ENCODE assay signal across 9 cellular contexts in genomic region chr2:202278036-202278760, GRCh38. TPM values are rescaled to one million over a fixed set of nuclear protein-coding genes. Genes with fewer than 3 reads are reported as not detected.
DNase-seq lines count a peak whose midpoint lies in the region; ATAC-seq and TF ChIP-seq lines count a peak whose summit lies in the region.
"Had no signal": no experiment of that assay in that cellular context is flagged by ENCODE, and none has a peak within 500 bp of the region (broad histone marks: within the 10 kb centered on the region; RNA-seq: fewer than 3 reads in every experiment).

No MANE protein-coding gene starts in this region.

- TF ChIP-seq CTCF in RWPE1 (conservative IDR thresholded peaks at IDR 0.05; ENCODE audit: low read depth) = no peak
- no peak for TF ChIP-seq CTCF in fibroblast of lung (conservative IDR thresholded peaks at IDR 0.05 in 1 of 2, IDR thresholded peaks at IDR 0.05 in 1 of 2; ENCODE audit: low read depth in 1 of 2, low read length in 2 of 2)
- TF ChIP-seq CTCF in prostate gland (IDR thresholded peaks at IDR 0.05) = no peak

- H3K27me3 ChIP-seq in fibroblast of lung (ENCODE audit: control insufficient read depth, insufficient read depth, low read length) (no peaks in the 10 kb centered on the region), prostate gland (replicated peaks; ENCODE audit: insufficient read depth) (no peaks in the 10 kb centered on the region)

- no peak overlapping the region for H3K4me3 Mint-ChIP-seq in activated CD8-positive, alpha-beta memory T cell treated with anti-CD3 and anti-CD28 coated beads, Interleukin-2, amount 10 ng/mL, durations not matched to agents 7 days and 5 days
- peak overlapping the region; percentile 48 to 79 for H3K4me3 Mint-ChIP-seq in stimulated activated naive CD8-positive, alpha-beta T cell treated with anti-CD3 and anti-CD28 coated beads, Interleukin-15, amount 100 ng/mL, for 72 hours

- WGBS in prostate gland = 66% methylated on average over 6 of the region's 6 CpGs

- no peak overlapping the region for H3K4me2 ChIP-seq in fibroblast of lung (ENCODE audit: extremely low read depth, insufficient read depth, low read length)

- no peak for DNase-seq in activated CD8-positive, alpha-beta memory T cell treated with anti-CD3 and anti-CD28 coated beads, Interleukin-2, amount 10 ng/mL, durations not matched to agents 7 days and 5 days
- no peak for DNase-seq in activated CD8-positive, alpha-beta memory T cell treated with anti-CD3 and anti-CD28 coated beads, Interleukin-2, amount 50 U/mL, for 4 hours
- peak; percentile 72 for DNase-seq in RWPE1 (ENCODE audit: low spot score)
- peak; percentile 67 to 71 for DNase-seq in fibroblast of lung (ENCODE audit: low read depth in 2 of 2)
- peak; percentile 46 to 58 for DNase-seq in stimulated activated naive CD8-positive, alpha-beta T cell treated with anti-CD3 and anti-CD28 coated beads, Interleukin-15, amount 100 ng/mL, for 72 hours
- DNase-seq in central memory CD4-positive, alpha-beta T cell = no peak
- DNase-seq in prostate gland (ENCODE audit: low spot score) = no peak
- DNase-seq in anterior cingulate cortex (lab: John Stamatoyannopoulos, UW) = no peak

- peaks cover 49% of the 10 kb centered on the region for H3K36me3 Mint-ChIP-seq in activated CD8-positive, alpha-beta memory T cell treated with anti-CD3 and anti-CD28 coated beads, Interleukin-2, amount 10 ng/mL, durations not matched to agents 7 days and 5 days

- H3K79me2 ChIP-seq in fibroblast of lung (ENCODE audit: control insufficient read depth, insufficient read depth, low read length) = peaks cover 74% of the 10 kb centered on the region

- H3K9me3 Mint-ChIP-seq in activated CD8-positive, alpha-beta memory T cell treated with anti-CD3 and anti-CD28 coated beads, Interleukin-2, amount 10 ng/mL, durations not matched to agents 7 days and 5 days (ENCODE audit: low read depth) = no peaks in the 10 kb centered on the region
- no peaks in the 10 kb centered on the region for H3K9me3 Mint-ChIP-seq in stimulated activated naive CD8-positive, alpha-beta T cell treated with anti-CD3 and anti-CD28 coated beads, Interleukin-15, amount 100 ng/mL, for 72 hours

- CTCF ChIA-PET in activated CD8-positive, alpha-beta memory T cell treated with anti-CD3 and anti-CD28 coated beads, Interleukin-2, amount 10 ng/mL, durations not matched to agents 7 days and 5 days (lab: Charles Lee) = interaction anchor here (1.0 to 3.1 kb wide), 2 partner anchors 8 to 11 kb away, joined by 3 to 14 read pairs; no protein-coding TSS in a partner anchor
- CTCF ChIA-PET in RWPE1 (lab: Yijun Ruan, JAX) = interaction anchor here (0.6 to 1.5 kb wide), 7 partner anchors 9 to 826 kb away, joined by 3 to 6 read pairs (median 3); no protein-coding TSS in a partner anchor

- ATAC-seq in activated CD8-positive, alpha-beta memory T cell treated with anti-CD3 and anti-CD28 coated beads, Interleukin-2, amount 10 ng/mL, durations not matched to agents 7 days and 5 days = peak; percentile 74
- peak; percentile 95 for ATAC-seq in stimulated activated naive CD8-positive, alpha-beta T cell treated with anti-CD3 and anti-CD28 coated beads, Interleukin-15, amount 100 ng/mL, for 72 hours

- H3K4me3 ChIP-seq in fibroblast of lung (replicated peaks in 1 of 4; ENCODE audit: control extremely low read depth in 1 of 4, insufficient read depth in 1 of 4, low read depth in 3 of 4, low read length in 4 of 4) (no peak overlapping the region), prostate gland (no peak overlapping the region)

- peak overlapping the region; percentile 79 for H3K27ac Mint-ChIP-seq in activated CD8-positive, alpha-beta memory T cell treated with anti-CD3 and anti-CD28 coated beads, Interleukin-2, amount 10 ng/mL, durations not matched to agents 7 days and 5 days
- peak overlapping the region; percentile 97 to 98 for H3K27ac Mint-ChIP-seq in stimulated activated naive CD8-positive, alpha-beta T cell treated with anti-CD3 and anti-CD28 coated beads, Interleukin-15, amount 100 ng/mL, for 72 hours

- POLR2A ChIA-PET in RWPE1 (lab: Yijun Ruan, JAX; ENCODE audit: low non-redundant PET) = interaction anchor here (0.5 kb wide), 1 partner anchor 135 kb away, joined by 11 read pairs; no protein-coding TSS in a partner anchor

- no peaks in the 10 kb centered on the region for H3K27me3 Mint-ChIP-seq in activated CD8-positive, alpha-beta memory T cell treated with anti-CD3 and anti-CD28 coated beads, Interleukin-2, amount 10 ng/mL, durations not matched to agents 7 days and 5 days
- no peaks in the 10 kb centered on the region for H3K27me3 Mint-ChIP-seq in stimulated activated naive CD8-positive, alpha-beta T cell treated with anti-CD3 and anti-CD28 coated beads, Interleukin-15, amount 100 ng/mL, for 72 hours

- TF ChIP-seq POLR2A in prostate gland (IDR thresholded peaks at IDR 0.05) = no peak

- peaks cover 32% of the 10 kb centered on the region for H3K4me1 Mint-ChIP-seq in activated CD8-positive, alpha-beta memory T cell treated with anti-CD3 and anti-CD28 coated beads, Interleukin-2, amount 10 ng/mL, durations not matched to agents 7 days and 5 days
- H3K4me1 Mint-ChIP-seq in stimulated activated naive CD8-positive, alpha-beta T cell treated with anti-CD3 and anti-CD28 coated beads, Interleukin-15, amount 100 ng/mL, for 72 hours = peaks cover 38% of the 10 kb centered on the region

- no peaks in the 10 kb centered on the region for H3K9me3 ChIP-seq in fibroblast of lung (ENCODE audit: control insufficient read depth, insufficient read depth, low read depth, low read length)
- H3K9me3 ChIP-seq in prostate gland = no peaks in the 10 kb centered on the region

- no peak overlapping the region for H3K27ac ChIP-seq in RWPE1
- peak overlapping the region; percentile 49 for H3K27ac ChIP-seq in fibroblast of lung (ENCODE audit: insufficient read depth, low read length)
- peak overlapping the region in 1 of 2 donors; percentile 3 for H3K27ac ChIP-seq in prostate gland
- H3K27ac ChIP-seq: C4-2B had no signal

- no peak overlapping the region for H2AFZ ChIP-seq in fibroblast of lung (ENCODE audit: low read length)

- no peaks in the 10 kb centered on the region for H4K20me1 ChIP-seq in fibroblast of lung (ENCODE audit: control insufficient read depth, extremely low read depth, insufficient read depth, low read length)

- intact Hi-C loops in prostate gland (cut with DNase I) = no loop called here

- H3K4me1 ChIP-seq in fibroblast of lung (ENCODE audit: control insufficient read depth, extremely low read depth, insufficient read depth, low read length) (peaks cover 8% of the 10 kb centered on the region), prostate gland (replicated peaks) (no peaks in the 10 kb centered on the region)

- H3K36me3 ChIP-seq in fibroblast of lung (ENCODE audit: control insufficient read depth, insufficient read depth, low read length) (peaks cover 9% of the 10 kb centered on the region), prostate gland (peaks cover 0 to 3% of the 10 kb centered on the region in 2 donors)

- H3K9ac ChIP-seq in fibroblast of lung (ENCODE audit: insufficient read depth, low read length) = no peak overlapping the region

RNA-seq across cellular contexts. Expression of gene NOP58, which starts 12.6 kb away (rescaled TPM):
- 100 to 1,000 TPM; 121 to 143 TPM for total RNA-seq in activated CD8-positive, alpha-beta memory T cell treated with anti-CD3 and anti-CD28 coated beads, Interleukin-2, amount 10 ng/mL, durations not matched to agents 7 days and 5 days
- total RNA-seq in fibroblast of lung = 38.8 and 41.1 TPM in 2 replicates
- 47.2 and 54.7 TPM in 2 replicates for polyA plus RNA-seq in fibroblast of lung
- 47.2 and 61.3 TPM in 2 replicates for polyA plus RNA-seq in fibroblast of lung (2012)
- 8.6 and 11.1 TPM in 2 replicates for polyA minus RNA-seq in fibroblast of lung (ENCODE audit: low replicate concordance)
- 10 to 100 TPM; 47.6 to 73.2 TPM for total RNA-seq in prostate gland

RNA-seq across cellular contexts. Expression of gene SUMO1, which starts 39.8 kb away (rescaled TPM):
- total RNA-seq in activated CD8-positive, alpha-beta memory T cell treated with anti-CD3 and anti-CD28 coated beads, Interleukin-2, amount 10 ng/mL, durations not matched to agents 7 days and 5 days = 100 to 1,000 TPM in 1 of 2 experiments, 10 to 100 TPM in 1; 79.6 to 104 TPM
- total RNA-seq in fibroblast of lung (97.3 and 107 TPM in 2 replicates), prostate gland (10 to 100 TPM; 70.4 to 95.4 TPM)
- polyA plus RNA-seq in fibroblast of lung = 151 and 170 TPM in 2 replicates
- polyA plus RNA-seq in fibroblast of lung (2012) = 150 and 164 TPM in 2 replicates
- polyA minus RNA-seq in fibroblast of lung (ENCODE audit: low replicate concordance) = 4.3 and 5.2 TPM in 2 replicates

Comparison
In these comparisons a context has a peak if more than half of its experiments do, and no peak if none do; other contexts are left out.
1. DNase-seq: peak in RWPE1 (single experiment), fibroblast of lung (2 of 2) and stimulated activated naive CD8-positive, alpha-beta T cell treated with anti-CD3 and anti-CD28 coated beads, Interleukin-15, amount 100 ng/mL, for 72 hours (2 of 2); none in activated CD8-positive, alpha-beta memory T cell treated with anti-CD3 and anti-CD28 coated beads, Interleukin-2, amount 10 ng/mL, durations not matched to agents 7 days and 5 days (single experiment), activated CD8-positive, alpha-beta memory T cell treated with anti-CD3 and anti-CD28 coated beads, Interleukin-2, amount 50 U/mL, for 4 hours (single experiment), central memory CD4-positive, alpha-beta T cell (single experiment), prostate gland (single experiment) and anterior cingulate cortex (0 of 58).